16 cellular contexts compared by ENCODE assay signal in the genomic region with DNA sequence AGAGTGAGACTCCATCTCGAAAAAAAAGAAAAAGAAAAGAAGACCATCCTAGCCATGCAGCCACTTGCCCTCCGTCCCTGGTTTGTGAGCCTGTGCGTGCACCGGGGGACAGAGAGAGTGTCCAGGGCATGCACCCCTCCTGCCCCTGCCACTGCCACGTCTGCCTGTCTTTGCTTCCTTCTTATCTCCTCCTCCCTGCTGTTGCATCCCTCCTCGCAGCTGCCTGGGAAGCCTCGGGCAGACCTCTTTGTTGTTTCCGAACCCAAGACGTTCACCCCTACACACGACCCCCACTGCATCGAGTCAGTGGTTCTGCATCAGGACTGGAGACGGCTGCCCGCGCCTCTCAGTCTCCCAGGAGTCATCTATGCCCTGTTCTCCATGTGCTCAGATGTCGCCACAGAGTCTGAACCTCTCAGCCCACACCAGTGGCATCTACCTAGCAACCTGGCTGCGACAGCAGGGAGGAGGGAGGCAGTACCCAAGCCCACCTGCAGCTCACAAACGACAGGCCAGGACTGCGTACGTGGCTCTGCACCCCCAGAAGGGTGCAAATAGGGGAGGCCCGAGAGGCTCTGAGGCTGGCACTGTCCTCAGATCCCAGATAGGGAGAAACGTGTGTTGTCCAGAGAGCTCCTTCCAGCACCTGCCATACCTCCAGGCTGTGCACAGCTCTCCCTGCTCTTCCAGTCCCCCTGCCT. TPM values are rescaled to one million over a fixed set of nuclear protein-coding genes. Genes with fewer than 3 reads are reported as not detected.
DNase-seq lines count a peak whose midpoint lies in the region; ATAC-seq and TF ChIP-seq lines count a peak whose summit lies in the region.
"Had no signal": no experiment of that assay in that cellular context is flagged by ENCODE, and none has a peak within 500 bp of the region (broad histone marks: within the 10 kb centered on the region; RNA-seq: fewer than 3 reads in every experiment).

No MANE protein-coding gene starts in this region.

- no peaks in the 10 kb centered on the region for H3K9me3 ChIP-seq in thymus (ENCODE audit: control insufficient read depth)
- H3K9me3 ChIP-seq: HAP-1 had no signal

- WGBS in thymus, result 65% methylated on average over 21 of the region's 21 CpGs

- no peak overlapping the region for H3K4me3 Mint-ChIP-seq in activated CD4-positive, alpha-beta T cell treated with anti-CD3 and anti-CD28 coated beads, Interleukin-2, amount 10 ng/mL, durations not matched to agents 7 days and 5 days
- H3K4me3 Mint-ChIP-seq in dendritic cell treated with granulocyte-macrophage colony-stimulating factor and Interleukin-4, amounts not matched to agents 40 ng/mL and 50 ng/mL, for 4 days, result no peak overlapping the region
- H3K4me3 Mint-ChIP-seq in nephron progenitor cell, result peak overlapping the region; percentile 15
- H3K4me3 Mint-ChIP-seq: activated T-helper 1 cell treated with anti-CD3 and anti-CD28 coated beads, Interleukin-12 subunit alpha, Interleukin-12 subunit beta, Interleukin-2, Interleukin-4 antibody, amounts not matched to agents 30 ng/mL and 10 ng/mL and 1 ng/mL, durations not matched to agents 14 hours and 24 hours and 36 hours; CD8-positive, alpha-beta memory T cell had no signal

- no peaks in the 10 kb centered on the region for H3K9me3 Mint-ChIP-seq in activated CD4-positive, alpha-beta T cell treated with anti-CD3 and anti-CD28 coated beads, Interleukin-2, amount 10 ng/mL, durations not matched to agents 7 days and 5 days
- H3K9me3 Mint-ChIP-seq in dendritic cell treated with granulocyte-macrophage colony-stimulating factor and Interleukin-4, amounts not matched to agents 40 ng/mL and 50 ng/mL, for 4 days, result no peaks in the 10 kb centered on the region
- H3K9me3 Mint-ChIP-seq in nephron progenitor cell, result no peaks in the 10 kb centered on the region
- H3K9me3 Mint-ChIP-seq: activated T-helper 1 cell treated with anti-CD3 and anti-CD28 coated beads, Interleukin-12 subunit alpha, Interleukin-12 subunit beta, Interleukin-2, Interleukin-4 antibody, amounts not matched to agents 30 ng/mL and 10 ng/mL and 1 ng/mL, durations not matched to agents 14 hours and 24 hours and 36 hours; IgD-negative memory B cell had no signal

- peak overlapping the region; percentile 44 for H3K27ac Mint-ChIP-seq in activated CD4-positive, alpha-beta T cell treated with anti-CD3 and anti-CD28 coated beads, Interleukin-2, amount 10 ng/mL, durations not matched to agents 7 days and 5 days
- peak overlapping the region; percentile 72 for H3K27ac Mint-ChIP-seq in dendritic cell treated with granulocyte-macrophage colony-stimulating factor and Interleukin-4, amounts not matched to agents 40 ng/mL and 50 ng/mL, for 4 days
- H3K27ac Mint-ChIP-seq in nephron progenitor cell, result peak overlapping the region; percentile 44
- H3K27ac Mint-ChIP-seq: activated T-helper 1 cell treated with anti-CD3 and anti-CD28 coated beads, Interleukin-12 subunit alpha, Interleukin-12 subunit beta, Interleukin-2, Interleukin-4 antibody, amounts not matched to agents 30 ng/mL and 10 ng/mL and 1 ng/mL, durations not matched to agents 14 hours and 24 hours and 36 hours had no signal

- no peak for DNase-seq in activated CD4-positive, alpha-beta T cell treated with anti-CD3 and anti-CD28 coated beads, Interleukin-2, amount 10 ng/mL, durations not matched to agents 7 days and 5 days
- DNase-seq in activated CD4-positive, alpha-beta T cell treated with anti-CD3 and anti-CD28 coated beads, Interleukin-2, amount 50 U/mL, for 4 hours, result no peak
- no peak for DNase-seq in nephron progenitor cell
- DNase-seq in NOMO-1 (lab: John Stamatoyannopoulos, UW; ENCODE audit: unreplicated experiment in 2 of 2), result no peak
- no peak for DNase-seq in central memory CD4-positive, alpha-beta T cell
- DNase-seq: activated CD4-positive, alpha-beta T cell treated with anti-CD3 and anti-CD28 coated beads, Interleukin-2, amount 50 U/mL, for 48 hours; CD8-positive, alpha-beta memory T cell; NCI-H1092 treated with DMSO at 0.1 percent for 48 hours; NCI-H345 had no signal

- peaks cover 5% of the 10 kb centered on the region for H3K27me3 Mint-ChIP-seq in activated CD4-positive, alpha-beta T cell treated with anti-CD3 and anti-CD28 coated beads, Interleukin-2, amount 10 ng/mL, durations not matched to agents 7 days and 5 days
- H3K27me3 Mint-ChIP-seq in dendritic cell treated with granulocyte-macrophage colony-stimulating factor and Interleukin-4, amounts not matched to agents 40 ng/mL and 50 ng/mL, for 4 days, result no peaks in the 10 kb centered on the region
- H3K27me3 Mint-ChIP-seq in nephron progenitor cell (ENCODE audit: low read depth, poor library complexity), result no peaks in the 10 kb centered on the region

- H3K27ac ChIP-seq in thymus (ENCODE audit: low read depth), result peak overlapping the region; percentile 20

- H3K27me3 ChIP-seq in thymus (ENCODE audit: control insufficient read depth, insufficient read depth), result no peaks in the 10 kb centered on the region

- no peak for TF ChIP-seq CTCF in nephron progenitor cell (IDR thresholded peaks at IDR 0.05)

- H3K4me3 ChIP-seq in thymus (ENCODE audit: low read length), result no peak overlapping the region
- H3K4me3 ChIP-seq: HAP-1, SK-N-MC had no signal

- no peak for ATAC-seq in activated CD4-positive, CD25-positive, alpha-beta regulatory T cell treated with anti-CD3 and anti-CD28 coated beads, Interleukin-2, amount 50 U/mL, for 24 hours

- CTCF ChIA-PET in activated CD4-positive, alpha-beta T cell treated with anti-CD3 and anti-CD28 coated beads, Interleukin-2, amount 10 ng/mL, durations not matched to agents 7 days and 5 days (lab: Charles Lee), result interaction anchor here (0.6 kb wide), 1 partner anchor 15 kb away, joined by 4 read pairs; no protein-coding TSS in a partner anchor

- H3K36me3 ChIP-seq in thymus (ENCODE audit: control insufficient read depth, insufficient read depth), result peaks cover 3% of the 10 kb centered on the region
- H3K36me3 ChIP-seq: HAP-1 had no signal

- intact Hi-C loops in dendritic cell treated with granulocyte-macrophage colony-stimulating factor and Interleukin-4, amounts not matched to agents 40 ng/mL and 50 ng/mL, for 4 days (cut with micrococcal nuclease), result no loop called here

- peaks cover 28% of the 10 kb centered on the region for H3K4me1 Mint-ChIP-seq in activated CD4-positive, alpha-beta T cell treated with anti-CD3 and anti-CD28 coated beads, Interleukin-2, amount 10 ng/mL, durations not matched to agents 7 days and 5 days
- H3K4me1 Mint-ChIP-seq in dendritic cell treated with granulocyte-macrophage colony-stimulating factor and Interleukin-4, amounts not matched to agents 40 ng/mL and 50 ng/mL, for 4 days (ENCODE audit: low read depth), result peaks cover 88% of the 10 kb centered on the region
- peaks cover 84% of the 10 kb centered on the region for H3K4me1 Mint-ChIP-seq in nephron progenitor cell

- POLR2A ChIA-PET in activated CD4-positive, alpha-beta T cell treated with anti-CD3 and anti-CD28 coated beads, Interleukin-2, amount 10 ng/mL, durations not matched to agents 7 days and 5 days (lab: Charles Lee), result no interaction called here

- peaks cover 55% of the 10 kb centered on the region for H3K4me1 ChIP-seq in thymus (ENCODE audit: control insufficient read depth, insufficient read depth, low read length)

- no peaks in the 10 kb centered on the region for H3K36me3 Mint-ChIP-seq in activated CD4-positive, alpha-beta T cell treated with anti-CD3 and anti-CD28 coated beads, Interleukin-2, amount 10 ng/mL, durations not matched to agents 7 days and 5 days (ENCODE audit: low read depth)
- H3K36me3 Mint-ChIP-seq in dendritic cell treated with granulocyte-macrophage colony-stimulating factor and Interleukin-4, amounts not matched to agents 40 ng/mL and 50 ng/mL, for 4 days (ENCODE audit: low read depth), result peaks cover 81% of the 10 kb centered on the region
- peaks cover 5% of the 10 kb centered on the region for H3K36me3 Mint-ChIP-seq in nephron progenitor cell (ENCODE audit: low read depth)
- H3K36me3 Mint-ChIP-seq: CD8-positive, alpha-beta memory T cell; IgD-negative memory B cell had no signal

RNA-seq across cellular contexts. Expression of a gene that starts 5.2 kb away (rescaled TPM):
- 1 to 10 TPM; 2.4 to 2.6 TPM for total RNA-seq in activated CD4-positive, alpha-beta T cell treated with anti-CD3 and anti-CD28 coated beads, Interleukin-2, amount 10 ng/mL, durations not matched to agents 7 days and 5 days
- polyA plus RNA-seq in thymus, result 27.5 TPM

RNA-seq across cellular contexts. Expression of a gene that starts 17.0 kb away (rescaled TPM):
- total RNA-seq in activated CD4-positive, alpha-beta T cell treated with anti-CD3 and anti-CD28 coated beads, Interleukin-2, amount 10 ng/mL, durations not matched to agents 7 days and 5 days, result under 1 TPM in 1 of 2 experiments, not detected in 1; 0.10 TPM
- 0.50 TPM for polyA plus RNA-seq in thymus
- total RNA-seq: activated T-helper 1 cell treated with anti-CD3 and anti-CD28 coated beads, Interleukin-12 subunit alpha, Interleukin-12 subunit beta, Interleukin-2, Interleukin-4 antibody, amounts not matched to agents 30 ng/mL and 10 ng/mL and 1 ng/mL, durations not matched to agents 14 hours and 24 hours and 36 hours; CD8-positive, alpha-beta memory T cell had no signal
- polyA plus RNA-seq: CD8-positive, alpha-beta memory T cell had no signal

RNA-seq across cellular contexts. Expression of a gene that starts 59.8 kb away (rescaled TPM):
- 100 to 1,000 TPM; 269 to 284 TPM for total RNA-seq in activated CD4-positive, alpha-beta T cell treated with anti-CD3 and anti-CD28 coated beads, Interleukin-2, amount 10 ng/mL, durations not matched to agents 7 days and 5 days
- 81.3 TPM for polyA plus RNA-seq in thymus
